In genomic region chr2:179581605-179582004, GRCh38 we compare ENCODE assay signal across 1 cellular context.
TF ChIP-seq lines count a peak whose summit lies in the region.

No MANE protein-coding gene starts in this region.

TF ChIP-seq in K562, 482 proteins besides CTCF, POLR2A, EP300 and RAD21 (continued from another document):
- TF ChIP-seq AFF1 (IDR thresholded peaks at IDR 0.05; ENCODE audit: low read depth in 1 of 2, partially characterized antibody in 2 of 2), result no peak
- peak; percentile 39; the same call in 1 of the 2 replicates for TF ChIP-seq USF2 (CRISPR knock-in tag; IDR thresholded peaks at IDR 0.05)
- no peak for TF ChIP-seq NR2C2 (CRISPR knock-in tag; IDR thresholded peaks at IDR 0.05)
- TF ChIP-seq NR2C2 (tag; IDR thresholded peaks at IDR 0.05), result peak; percentile 53
- no peak for TF ChIP-seq ZFP91 (CRISPR knock-in tag; IDR thresholded peaks at IDR 0.05)
- no peak for TF ChIP-seq CHAMP1 (IDR thresholded peaks at IDR 0.05)
- peak; percentile 72 for TF ChIP-seq NR2C1 (IDR thresholded peaks at IDR 0.05)
- peak; percentile 72 for TF ChIP-seq NR2C1 (tag; IDR thresholded peaks at IDR 0.05)
- TF ChIP-seq ZBTB17 (CRISPR knock-in tag; IDR thresholded peaks at IDR 0.05), result no peak
- TF ChIP-seq HDAC2 (IDR thresholded peaks at IDR 0.05), result no peak
- no peak for TF ChIP-seq ZNF217 (CRISPR knock-in tag; IDR thresholded peaks at IDR 0.05)
- TF ChIP-seq CBX2 (IDR thresholded peaks at IDR 0.05; ENCODE audit: insufficient read depth, low read length, poor library complexity, severe bottlenecking), result no peak
- no peak for TF ChIP-seq ZNF274 (IDR thresholded peaks at IDR 0.05; ENCODE audit: borderline replicate concordance, low read depth, low read length)
- TF ChIP-seq PTTG1 (tag; IDR thresholded peaks at IDR 0.05; ENCODE audit: low read depth), result no peak
TF ChIP-seq in K562: peak in this region for 3.
